ENCODE assay signal across 1 cellular context in the genomic region with DNA sequence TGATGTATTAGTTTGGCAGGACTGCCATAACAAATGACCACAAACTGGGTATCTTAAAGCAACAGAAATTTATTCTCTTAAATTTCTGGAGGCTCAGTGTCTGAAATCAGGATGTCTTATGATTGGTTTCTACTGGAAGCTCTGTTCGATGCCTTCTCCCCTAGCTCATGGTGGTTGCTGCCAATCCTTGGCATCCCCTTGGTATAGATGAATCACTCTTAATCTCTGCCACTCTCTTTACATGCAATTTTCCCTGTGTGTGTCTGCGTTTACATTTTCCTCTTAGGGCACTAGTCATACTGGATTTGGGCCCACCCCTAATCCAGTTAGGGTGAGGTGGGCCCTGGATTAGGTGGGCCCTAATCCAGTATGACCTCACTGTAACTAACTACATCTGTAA.
TF ChIP-seq lines count a peak whose summit lies in the region.

No MANE protein-coding gene starts in this region.

TF ChIP-seq in IMR-90, 13 proteins besides CTCF, POLR2A, EP300 and RAD21:
- TF ChIP-seq MAZ (IDR thresholded peaks at IDR 0.05; ENCODE audit: borderline replicate concordance, low read depth, low read length), result no peak
